In the genomic region with DNA sequence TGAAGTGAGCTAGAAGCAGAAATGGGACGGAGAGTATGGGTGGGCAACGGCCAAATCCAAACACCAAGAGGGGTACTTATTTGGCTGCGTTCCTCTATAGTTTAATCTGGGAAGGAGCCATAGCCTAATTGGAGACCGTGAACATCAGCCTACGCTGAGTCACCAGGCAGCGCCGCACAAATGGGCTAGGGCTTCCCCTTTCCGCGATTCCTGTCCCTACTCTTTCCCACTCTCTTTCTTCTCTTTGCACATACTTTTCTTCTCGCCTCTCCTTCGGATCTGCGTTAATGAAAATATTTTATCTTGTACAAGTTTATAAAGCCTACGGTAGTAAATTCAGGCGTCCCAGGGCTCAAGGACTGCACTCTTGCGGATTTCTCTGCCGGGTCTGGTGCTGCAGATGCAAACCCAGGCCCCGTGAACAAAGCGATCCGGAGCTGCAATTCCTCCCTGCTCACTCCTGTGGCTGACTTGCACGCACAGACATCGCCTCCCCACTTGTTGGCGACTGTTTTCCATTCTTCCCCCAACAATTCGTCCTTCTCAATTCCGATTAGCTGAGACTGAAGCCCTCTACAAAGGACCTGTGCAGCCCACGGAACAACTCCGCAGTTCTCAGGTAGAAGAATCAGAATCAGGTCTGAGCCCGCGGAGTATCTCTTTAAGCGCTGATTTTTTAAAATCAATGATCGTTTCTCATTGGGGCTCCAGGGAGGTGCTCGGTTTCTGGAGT, we compare ENCODE assay signal across 11 cellular contexts. TPM values are rescaled to one million over a fixed set of nuclear protein-coding genes. Genes with fewer than 3 reads are reported as not detected.
A peak's percentile ranks its signal among the peaks of the same experiment; 100 is the strongest.
DNase-seq lines count a peak whose midpoint lies in the region; ATAC-seq, FAIRE-seq and TF ChIP-seq lines count a peak whose summit lies in the region.
"Had no signal": no experiment of that assay in that cellular context is flagged by ENCODE, and none has a peak within 500 bp of the region (broad histone marks: within the 10 kb centered on the region; RNA-seq: fewer than 3 reads in every experiment).

No MANE protein-coding gene starts in this region.

- H3K27ac ChIP-seq in HEK293 (ENCODE audit: extremely low read depth, low read depth, low read length) (peak overlapping the region; percentile 80), WERI-Rb-1 (no peak overlapping the region), heart right ventricle (peak overlapping the region in 8 of 10 donors; percentile 47 to 76 (median 62))

- no peak for TF ChIP-seq POLR2A in H54 (IDR thresholded peaks at IDR 0.05; ENCODE audit: low read depth, low read length)

- FAIRE-seq in H54 (lab: Jason Lieb, UNC): no peak

- H3K4me3 ChIP-seq in HEK293 (ENCODE audit: low read depth, low read length): peak overlapping the region; percentile 43
- H3K4me3 ChIP-seq in WERI-Rb-1 (ENCODE audit: low read depth, low read length): peak overlapping the region; percentile 26
- peak overlapping the region in 9 of 10 donors; percentile 8 to 45 (median 34) for H3K4me3 ChIP-seq in heart right ventricle

- CTCF ChIA-PET in HEK293 (lab: Yijun Ruan, JAX): interaction anchor here (0.7 to 1.4 kb wide), 3 partner anchors 10 to 359 kb away, joined by 3 to 4 read pairs (median 3); no protein-coding TSS in a partner anchor

- H3K4me1 ChIP-seq in HEK293 (ENCODE audit: control insufficient read depth, insufficient read depth, low read length) (peaks cover 6% of the 10 kb centered on the region), heart right ventricle (peaks cover 0 to 20% (median 8%) of the 10 kb centered on the region in 9 donors)

- intact Hi-C loops in heart right ventricle (cut with DNase I): loop anchor here in 3 of 10 donors (10.0 kb wide), 1 partner anchor 344 kb away; no protein-coding TSS in a partner anchor
- intact Hi-C loops in sciatic nerve (cut with DNase I): no loop called here

- H3K27me3 ChIP-seq in WERI-Rb-1 (ENCODE audit: insufficient read depth, low read depth, severe bottlenecking) (no peaks in the 10 kb centered on the region), heart right ventricle (peaks cover 9 to 100% (median 98%) of the 10 kb centered on the region in 7 donors)

- no peaks in the 10 kb centered on the region for H3K36me3 ChIP-seq in HEK293 (ENCODE audit: control insufficient read depth in 2 of 2, insufficient read depth in 1 of 2, low read length in 2 of 2)
- no peaks in the 10 kb centered on the region for H3K36me3 ChIP-seq in WERI-Rb-1
- H3K36me3 ChIP-seq in heart right ventricle: no peaks in the 10 kb centered on the region

- no peak for ATAC-seq in heart right ventricle
- no peak for ATAC-seq in sciatic nerve
- no peak for ATAC-seq in GM19467 (IDR thresholded peaks at IDR 0.05; ENCODE audit: unreplicated experiment)

- POLR2A ChIA-PET in HEK293 (lab: Yijun Ruan, JAX): interaction anchor here (1.1 kb wide), 1 partner anchor 342 kb away, joined by 3 read pairs; no protein-coding TSS in a partner anchor

- H3K9me3 ChIP-seq in HEK293 (ENCODE audit: control insufficient read depth, insufficient read depth, low read depth, low read length) (no peaks in the 10 kb centered on the region), WERI-Rb-1 (ENCODE audit: severe bottlenecking) (no peaks in the 10 kb centered on the region), heart right ventricle (no peaks in the 10 kb centered on the region)

- DNase-seq in WERI-Rb-1 (peak; percentile 33), heart right ventricle (no peak), sciatic nerve (ENCODE audit: low spot score) (peak; percentile 63), OCI-M1 (lab: John Stamatoyannopoulos, UW) (no peak), H54 (ENCODE audit: insufficient read length, low spot score) (no peak)
- DNase-seq in activated CD4-positive, CD25-positive, alpha-beta regulatory T cell (lab: John Stamatoyannopoulos, UW): no peak
- DNase-seq: Karpas-422 had no signal

- 4% methylated on average over 31 of the region's 31 CpGs for WGBS in heart right ventricle, 2 donors

- TF ChIP-seq CTCF in HEK293 (tag by site-specific recombination; IDR thresholded peaks at IDR 0.05) (peak; percentile 84), WERI-Rb-1 (IDR thresholded peaks at IDR 0.05; ENCODE audit: low read depth, low read length) (no peak), heart right ventricle (IDR thresholded peaks at IDR 0.05) (no peak)

TF ChIP-seq in HEK293, 187 proteins besides CTCF, POLR2A, EP300 and RAD21 (continues in another document):
- TF ChIP-seq MZF1 (tag by site-specific recombination; IDR thresholded peaks at IDR 0.05; ENCODE audit: borderline replicate concordance): peak; percentile 99
- no peak for TF ChIP-seq ZNF391 (tag by site-specific recombination; IDR thresholded peaks at IDR 0.05; ENCODE audit: borderline replicate concordance, low read depth)
- peak; percentile 67 for TF ChIP-seq ZNF660 (tag by site-specific recombination; IDR thresholded peaks at IDR 0.05)
- peak; percentile 61 for TF ChIP-seq ZNF561 (tag by site-specific recombination; IDR thresholded peaks at IDR 0.05; ENCODE audit: borderline replicate concordance)
- TF ChIP-seq SCRT1 (tag by site-specific recombination; IDR thresholded peaks at IDR 0.05; ENCODE audit: borderline replicate concordance): peak; percentile 95
- TF ChIP-seq ZNF10 (tag by site-specific recombination; IDR thresholded peaks at IDR 0.05): no peak
- TF ChIP-seq, protein P1, sequence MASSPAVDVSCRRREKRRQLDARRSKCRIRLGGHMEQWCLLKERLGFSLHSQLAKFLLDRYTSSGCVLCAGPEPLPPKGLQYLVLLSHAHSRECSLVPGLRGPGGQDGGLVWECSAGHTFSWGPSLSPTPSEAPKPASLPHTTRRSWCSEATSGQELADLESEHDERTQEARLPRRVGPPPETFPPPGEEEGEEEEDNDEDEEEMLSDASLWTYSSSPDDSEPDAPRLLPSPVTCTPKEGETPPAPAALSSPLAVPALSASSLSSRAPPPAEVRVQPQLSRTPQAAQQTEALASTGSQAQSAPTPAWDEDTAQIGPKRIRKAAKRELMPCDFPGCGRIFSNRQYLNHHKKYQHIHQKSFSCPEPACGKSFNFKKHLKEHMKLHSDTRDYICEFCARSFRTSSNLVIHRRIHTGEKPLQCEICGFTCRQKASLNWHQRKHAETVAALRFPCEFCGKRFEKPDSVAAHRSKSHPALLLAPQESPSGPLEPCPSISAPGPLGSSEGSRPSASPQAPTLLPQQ (tag by site-specific recombination; IDR thresholded peaks at IDR 0.05): 0 out of 2 replicates have a peak, but pooled peaks have one; percentile 47
- TF ChIP-seq, protein P2, sequence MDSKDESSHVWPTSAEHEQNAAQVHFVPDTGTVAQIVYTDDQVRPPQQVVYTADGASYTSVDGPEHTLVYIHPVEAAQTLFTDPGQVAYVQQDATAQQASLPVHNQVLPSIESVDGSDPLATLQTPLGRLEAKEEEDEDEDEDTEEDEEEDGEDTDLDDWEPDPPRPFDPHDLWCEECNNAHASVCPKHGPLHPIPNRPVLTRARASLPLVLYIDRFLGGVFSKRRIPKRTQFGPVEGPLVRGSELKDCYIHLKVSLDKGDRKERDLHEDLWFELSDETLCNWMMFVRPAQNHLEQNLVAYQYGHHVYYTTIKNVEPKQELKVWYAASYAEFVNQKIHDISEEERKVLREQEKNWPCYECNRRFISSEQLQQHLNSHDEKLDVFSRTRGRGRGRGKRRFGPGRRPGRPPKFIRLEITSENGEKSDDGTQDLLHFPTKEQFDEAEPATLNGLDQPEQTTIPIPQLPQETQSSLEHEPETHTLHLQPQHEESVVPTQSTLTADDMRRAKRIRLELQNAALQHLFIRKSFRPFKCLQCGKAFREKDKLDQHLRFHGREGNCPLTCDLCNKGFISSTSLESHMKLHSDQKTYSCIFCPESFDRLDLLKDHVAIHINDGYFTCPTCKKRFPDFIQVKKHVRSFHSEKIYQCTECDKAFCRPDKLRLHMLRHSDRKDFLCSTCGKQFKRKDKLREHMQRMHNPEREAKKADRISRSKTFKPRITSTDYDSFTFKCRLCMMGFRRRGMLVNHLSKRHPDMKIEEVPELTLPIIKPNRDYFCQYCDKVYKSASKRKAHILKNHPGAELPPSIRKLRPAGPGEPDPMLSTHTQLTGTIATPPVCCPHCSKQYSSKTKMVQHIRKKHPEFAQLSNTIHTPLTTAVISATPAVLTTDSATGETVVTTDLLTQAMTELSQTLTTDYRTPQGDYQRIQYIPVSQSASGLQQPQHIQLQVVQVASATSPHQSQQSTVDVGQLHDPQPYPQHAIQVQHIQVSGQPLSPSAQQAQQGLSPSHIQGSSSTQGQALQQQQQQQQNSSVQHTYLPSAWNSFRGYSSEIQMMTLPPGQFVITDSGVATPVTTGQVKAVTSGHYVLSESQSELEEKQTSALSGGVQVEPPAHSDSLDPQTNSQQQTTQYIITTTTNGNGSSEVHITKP (tag by site-specific recombination; IDR thresholded peaks at IDR 0.05): peak; percentile 81
- TF ChIP-seq ZNF174 (tag by site-specific recombination; IDR thresholded peaks at IDR 0.05): no peak
- no peak for TF ChIP-seq ZNF843 (tag by site-specific recombination; IDR thresholded peaks at IDR 0.05)
- TF ChIP-seq ZNF600 (tag by site-specific recombination; IDR thresholded peaks at IDR 0.05): peak; percentile 98
- peak; percentile 82; the same call in 1 of the 2 replicates for TF ChIP-seq TRIM28 (IDR thresholded peaks at IDR 0.05; ENCODE audit: borderline replicate concordance, low read length)
- TF ChIP-seq SP7 (tag by site-specific recombination; IDR thresholded peaks at IDR 0.05): peak; percentile 24; the same call in 1 of the 2 replicates
- 0 out of 2 replicates have a peak, but pooled peaks have one; percentile 81 for TF ChIP-seq ZFP37 (tag by site-specific recombination; IDR thresholded peaks at IDR 0.05)
- TF ChIP-seq ZNF2 (tag by site-specific recombination; IDR thresholded peaks at IDR 0.05): peak; percentile 78
- peak; percentile 80; the same call in 1 of the 2 replicates for TF ChIP-seq PRDM1 (tag by site-specific recombination; IDR thresholded peaks at IDR 0.05)
- no peak for TF ChIP-seq ZNF354C (tag by site-specific recombination; IDR thresholded peaks at IDR 0.05; ENCODE audit: borderline replicate concordance, low read depth)
- TF ChIP-seq ZNF341 (tag by site-specific recombination; IDR thresholded peaks at IDR 0.05; ENCODE audit: low read depth): no peak; the same call in 1 of the 2 replicates
- 0 out of 2 replicates have a peak, but pooled peaks have one; percentile 64 for TF ChIP-seq ZNF501 (tag by site-specific recombination; IDR thresholded peaks at IDR 0.05)
- TF ChIP-seq ZEB2 (tag by site-specific recombination; IDR thresholded peaks at IDR 0.05): peak; percentile 67; the same call in 1 of the 2 replicates
- peak; percentile 94 for TF ChIP-seq ZBTB17 (tag by site-specific recombination; IDR thresholded peaks at IDR 0.05)

RNA-seq across cellular contexts. Expression of gene TBX18, which starts 4.2 kb away (rescaled TPM):
- total RNA-seq in heart right ventricle (1 to 10 TPM; 1.7 to 9.1 (median 2.8) TPM), sciatic nerve (46.1 TPM)
- polyA plus RNA-seq in heart right ventricle: 1 to 10 TPM; 2.3 to 5.0 TPM
- total RNA-seq: activated CD8-positive, alpha-beta memory T cell treated with anti-CD3 and anti-CD28 coated beads for 36 hours; T-helper 1 cell treated with Interleukin-12 subunit alpha and Interleukin-12 subunit beta and Interleukin-4 antibody, amounts not matched to agents 30 ng/mL and 1 ng/mL, for 36 hours had no signal

Comparison
In these comparisons a context has a peak if more than half of its experiments do, and no peak if none do; other contexts are left out.
1. DNase-seq: peak in WERI-Rb-1 (single experiment) and sciatic nerve (single experiment); none in heart right ventricle (0 of 2), OCI-M1 (single experiment), activated CD4-positive, CD25-positive, alpha-beta regulatory T cell (0 of 4) and H54 (single experiment).
2. Peak in every context shown above with its lines, with median percentiles within 50 percentile points of each other: H3K4me3 ChIP-seq.